15 cellular contexts compared by ENCODE assay signal in the genomic region with DNA sequence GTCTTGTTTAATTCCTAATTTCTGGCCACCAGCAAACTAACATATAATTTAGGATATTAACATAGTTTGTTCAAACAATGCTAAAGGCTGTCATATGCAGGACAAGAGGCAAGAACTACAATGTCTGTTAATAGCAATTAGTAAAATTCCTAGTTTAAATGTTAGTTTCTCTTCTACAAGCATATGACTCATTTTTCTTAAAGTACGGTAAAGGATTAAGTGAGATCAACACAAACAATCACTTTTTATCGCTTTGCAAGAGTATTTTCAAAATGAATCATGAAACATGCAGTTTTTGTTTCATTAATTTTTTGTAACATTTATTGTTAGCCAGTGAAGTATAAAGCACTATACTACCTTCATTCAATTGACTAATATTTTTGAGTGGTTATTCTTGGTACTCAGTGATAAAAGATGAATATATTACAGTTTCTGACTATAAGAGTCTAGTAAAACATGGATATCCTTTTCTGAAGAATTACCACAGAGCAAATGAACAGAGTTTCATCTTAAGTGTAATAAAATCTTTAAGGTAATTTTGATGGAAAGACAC.
DNase-seq lines count a peak whose midpoint lies in the region; ATAC-seq, FAIRE-seq and TF ChIP-seq lines count a peak whose summit lies in the region.
"Had no signal": no experiment of that assay in that cellular context is flagged by ENCODE, and none has a peak within 500 bp of the region (broad histone marks: within the 10 kb centered on the region; RNA-seq: fewer than 3 reads in every experiment).

No MANE protein-coding gene starts in this region.

- H3K27ac ChIP-seq in RWPE1 (no peak overlapping the region), endothelial cell of umbilical vein (ENCODE audit: insufficient read depth, low read depth, low read length) (peak overlapping the region; percentile 75)
- H3K27ac ChIP-seq: pancreas, testis had no signal

- no peaks in the 10 kb centered on the region for H3K27me3 Mint-ChIP-seq in activated CD4-positive, alpha-beta T cell treated with anti-CD3 and anti-CD28 coated beads for 36 hours
- H3K27me3 Mint-ChIP-seq: activated naive CD8-positive, alpha-beta T cell had no signal

- no peak for TF ChIP-seq POLR2A in endothelial cell of umbilical vein (IDR thresholded peaks at IDR 0.05; ENCODE audit: low read depth, low read length)

- no peaks in the 10 kb centered on the region for H3K79me2 ChIP-seq in endothelial cell of umbilical vein (ENCODE audit: control insufficient read depth, insufficient read depth, low read length)

- H3K4me3 ChIP-seq in endothelial cell of umbilical vein (replicated peaks in 1 of 3; ENCODE audit: insufficient read depth in 1 of 3, low read depth in 1 of 3, low read length in 3 of 3): peak overlapping the region in 1 of 3 experiments; percentile 5
- no peak overlapping the region for H3K4me3 ChIP-seq in retinal pigment epithelial cell (ENCODE audit: low read length)
- H3K4me3 ChIP-seq: pancreas, testis had no signal

- DNase-seq in activated CD4-positive, alpha-beta T cell treated with anti-CD3 and anti-CD28 coated beads for 36 hours: no peak
- DNase-seq in activated CD4-positive, alpha-beta T cell treated with anti-CD3 and anti-CD28 coated beads, Interleukin-2, amount 50 U/mL, for 4 hours: no peak
- DNase-seq in RWPE1 (ENCODE audit: low spot score) (peak; percentile 7), endothelial cell of umbilical vein (ENCODE audit: low read depth, low spot score) (peak; percentile 45), retinal pigment epithelial cell (ENCODE audit: low read depth) (peak; percentile 41), pons (ENCODE audit: low spot score) (no peak)
- DNase-seq: Calu3, immature natural killer cell, NCI-H2029 treated with DMSO at 0.1 percent for 48 hours, NCI-H82, pancreas, testis had no signal

- no peak overlapping the region for H3K27ac Mint-ChIP-seq in activated CD4-positive, alpha-beta T cell treated with anti-CD3 and anti-CD28 coated beads for 36 hours
- H3K27ac Mint-ChIP-seq: activated naive CD8-positive, alpha-beta T cell; immature natural killer cell had no signal

- H3K4me2 ChIP-seq in endothelial cell of umbilical vein (ENCODE audit: insufficient read depth, low read length): peak overlapping the region; percentile 83

- H3K4me1 Mint-ChIP-seq in activated CD4-positive, alpha-beta T cell treated with anti-CD3 and anti-CD28 coated beads for 36 hours: peaks cover 7% of the 10 kb centered on the region
- H3K4me1 Mint-ChIP-seq: immature natural killer cell had no signal

- ATAC-seq in activated CD4-positive, alpha-beta T cell treated with anti-CD3 and anti-CD28 coated beads for 36 hours: peak; percentile 49
- ATAC-seq in HG03571 (IDR thresholded peaks at IDR 0.05; ENCODE audit: unreplicated experiment) (no peak), HG03139 (IDR thresholded peaks at IDR 0.05; ENCODE audit: unreplicated experiment) (no peak)

- H4K20me1 ChIP-seq in endothelial cell of umbilical vein (replicated peaks; ENCODE audit: control insufficient read depth, extremely low read depth, insufficient read depth, low read length): no peaks in the 10 kb centered on the region

- BruUV-seq in endothelial cell of umbilical vein (replicated peaks; lab: Mats Ljungman, UMichigan): no TSS peak

- H3K4me3 Mint-ChIP-seq in activated CD4-positive, alpha-beta T cell treated with anti-CD3 and anti-CD28 coated beads for 36 hours: no peak overlapping the region
- H3K4me3 Mint-ChIP-seq: activated naive CD8-positive, alpha-beta T cell; immature natural killer cell had no signal

- no peaks in the 10 kb centered on the region for H3K9me3 Mint-ChIP-seq in activated CD4-positive, alpha-beta T cell treated with anti-CD3 and anti-CD28 coated beads for 36 hours (ENCODE audit: low read depth)
- H3K9me3 Mint-ChIP-seq: immature natural killer cell had no signal

- peaks cover 17% of the 10 kb centered on the region for H3K4me1 ChIP-seq in endothelial cell of umbilical vein (ENCODE audit: control insufficient read depth, extremely low read depth, insufficient read depth, low read length)
- H3K4me1 ChIP-seq: pancreas, testis had no signal

- H3K9me3 ChIP-seq in endothelial cell of umbilical vein (replicated peaks; ENCODE audit: control insufficient read depth, insufficient read depth, low read length): no peaks in the 10 kb centered on the region
- H3K9me3 ChIP-seq: pancreas, testis had no signal

- peaks cover 6% of the 10 kb centered on the region for H3K36me3 Mint-ChIP-seq in activated CD4-positive, alpha-beta T cell treated with anti-CD3 and anti-CD28 coated beads for 36 hours (ENCODE audit: low read depth)

- H3K9me1 ChIP-seq in endothelial cell of umbilical vein (replicated peaks; ENCODE audit: control insufficient read depth, extremely low read depth, insufficient read depth, low read length): no peaks in the 10 kb centered on the region

- CTCF ChIA-PET in activated CD4-positive, alpha-beta T cell treated with anti-CD3 and anti-CD28 coated beads for 36 hours (lab: Charles Lee): no interaction called here
- CTCF ChIA-PET in RWPE1 (lab: Yijun Ruan, JAX) (no interaction called here), endothelial cell of umbilical vein (lab: Charles Lee) (no interaction called here)

- H3K36me3 ChIP-seq in endothelial cell of umbilical vein (ENCODE audit: control insufficient read depth in 2 of 2, extremely low read depth in 1 of 2, insufficient read depth in 2 of 2, low read length in 2 of 2): no peaks in the 10 kb centered on the region
- H3K36me3 ChIP-seq: pancreas had no signal

- no peak for FAIRE-seq in endothelial cell of umbilical vein (lab: Jason Lieb, UNC)

- intact Hi-C loops in activated CD4-positive, alpha-beta T cell treated with anti-CD3 and anti-CD28 coated beads for 36 hours (cut with DNase I, micrococcal nuclease): no loop called here
- intact Hi-C loops in endothelial cell of umbilical vein (cut with micrococcal nuclease): no loop called here

- peak overlapping the region; percentile 29 for H3K9ac ChIP-seq in endothelial cell of umbilical vein (replicated peaks; ENCODE audit: extremely low read depth, insufficient read depth, low read length)

- TF ChIP-seq CTCF in RWPE1 (conservative IDR thresholded peaks at IDR 0.05; ENCODE audit: low read depth) (no peak), endothelial cell of umbilical vein (IDR thresholded peaks at IDR 0.05; ENCODE audit: extremely low read depth in 1 of 2, insufficient read depth in 1 of 2, low read depth in 1 of 2, low read length in 2 of 2) (no peak), retinal pigment epithelial cell (conservative IDR thresholded peaks at IDR 0.05; ENCODE audit: low read depth, low read length) (no peak)

- dilution Hi-C loops in endothelial cell of umbilical vein (cut with MboI; ENCODE audit: extremely low pct_ligation_motif_present, low sequenced_read_pairs): no loop called here

- H2AFZ ChIP-seq in endothelial cell of umbilical vein (ENCODE audit: low read depth, low read length): peak overlapping the region; percentile 25

- H3K27me3 ChIP-seq in endothelial cell of umbilical vein (ENCODE audit: control insufficient read depth in 2 of 2, insufficient read depth in 2 of 2, low read length in 2 of 2): no peaks in the 10 kb centered on the region
- H3K27me3 ChIP-seq: pancreas, testis had no signal

- POLR2A ChIA-PET in activated CD4-positive, alpha-beta T cell treated with anti-CD3 and anti-CD28 coated beads for 36 hours (lab: Charles Lee): no interaction called here
- POLR2A ChIA-PET in RWPE1 (lab: Yijun Ruan, JAX; ENCODE audit: low non-redundant PET): no interaction called here
- POLR2A ChIA-PET in endothelial cell of umbilical vein (lab: Charles Lee): no interaction called here

TF ChIP-seq in endothelial cell of umbilical vein, 7 proteins besides CTCF, POLR2A, EP300 and RAD21:
- peak; percentile 10 for TF ChIP-seq JUN (IDR thresholded peaks at IDR 0.05; ENCODE audit: borderline replicate concordance, insufficient read depth, insufficient read length, low read depth)
- TF ChIP-seq FOS (IDR thresholded peaks at IDR 0.05; ENCODE audit: borderline replicate concordance, insufficient read depth, low read length): peak; percentile 44
- TF ChIP-seq MYC (IDR thresholded peaks at IDR 0.05; ENCODE audit: low read depth, low read length): no peak

Comparison
In these comparisons a context has a peak if more than half of its experiments do, and no peak if none do; other contexts are left out.
1. DNase-seq: peak in RWPE1 (single experiment), endothelial cell of umbilical vein (single experiment) and retinal pigment epithelial cell (single experiment); none in activated CD4-positive, alpha-beta T cell treated with anti-CD3 and anti-CD28 coated beads for 36 hours (single experiment), activated CD4-positive, alpha-beta T cell treated with anti-CD3 and anti-CD28 coated beads, Interleukin-2, amount 50 U/mL, for 4 hours (0 of 2) and pons (single experiment).